Comparison of ENCODE assay signal across 20 cellular contexts in the genomic region with DNA sequence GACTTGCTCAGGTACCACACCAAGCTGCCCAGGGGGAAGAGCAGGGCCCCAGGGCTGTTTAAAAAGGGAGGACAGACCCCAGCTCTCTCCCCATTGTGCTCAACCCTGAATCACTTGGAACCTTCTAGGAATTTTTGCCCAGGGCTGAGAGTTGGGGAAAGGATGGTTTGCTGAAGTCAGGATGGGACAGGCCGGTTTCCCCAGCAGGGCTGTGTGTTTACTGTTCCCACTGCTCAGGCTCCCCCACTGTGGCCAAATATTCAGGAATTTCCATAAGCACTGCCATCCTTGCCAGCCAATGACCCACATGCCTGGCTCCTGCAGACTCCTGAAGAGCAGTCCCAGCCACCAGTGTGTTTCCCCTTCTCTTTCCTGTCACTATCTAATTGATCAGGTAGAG.
DNase-seq lines count a peak whose midpoint lies in the region; ATAC-seq and TF ChIP-seq lines count a peak whose summit lies in the region.
"Had no signal": no experiment of that assay in that cellular context is flagged by ENCODE, and none has a peak within 500 bp of the region (broad histone marks: within the 10 kb centered on the region; RNA-seq: fewer than 3 reads in every experiment).

No MANE protein-coding gene starts in this region.

- no peak for DNase-seq in CD4-positive, CD25-positive, alpha-beta regulatory T cell
- no peak for DNase-seq in stimulated activated effector memory CD8-positive, alpha-beta T cell treated with anti-CD3 and anti-CD28 coated beads, Interleukin-12 subunit alpha, Interleukin-12 subunit beta, amount 100 ng/mL, for 72 hours (ENCODE audit: low spot score in 2 of 2)
- DNase-seq in posterior vena cava (ENCODE audit: low spot score) = no peak
- DNase-seq: activated CD4-positive, CD25-positive, alpha-beta regulatory T cell treated with anti-CD3 and anti-CD28 coated beads, Interleukin-2, amount 50 U/mL, for 72 hours; cerebellar nuclear complex; effector CD8-positive, alpha-beta T cell; erythroblast; Karpas-422; NCI-H1694 treated with DMSO at 0.1 percent for 48 hours; NCI-H748 treated with DMSO at 0.1 percent for 48 hours; SHP77 treated with DMSO at 0.1 percent for 48 hours had no signal

- H3K9me3 ChIP-seq in BLaER1 (peaks cover 6% of the 10 kb centered on the region), neutrophil (no peaks in the 10 kb centered on the region)
- H3K9me3 ChIP-seq in CD4-positive, CD25-positive, alpha-beta regulatory T cell (ENCODE audit: control insufficient read depth in 2 of 2, low read length in 2 of 2) = no peaks in the 10 kb centered on the region
- H3K9me3 ChIP-seq: tibial nerve had no signal

- ATAC-seq in CD4-positive, CD25-positive, alpha-beta regulatory T cell (ENCODE audit: low read depth in 2 of 2) = no peak
- no peak for ATAC-seq in stimulated activated effector memory CD8-positive, alpha-beta T cell treated with anti-CD3 and anti-CD28 coated beads, Interleukin-12 subunit alpha, Interleukin-12 subunit beta, amount 100 ng/mL, for 72 hours
- no peak for ATAC-seq in HG03460 (IDR thresholded peaks at IDR 0.05; ENCODE audit: unreplicated experiment)
- no peak for ATAC-seq in GM19397 (IDR thresholded peaks at IDR 0.05; ENCODE audit: unreplicated experiment)

- peaks cover 0 to 77% (median 14%) of the 10 kb centered on the region in 4 donors for H3K4me1 Mint-ChIP-seq in CD4-positive, CD25-positive, alpha-beta regulatory T cell
- H3K4me1 Mint-ChIP-seq in dendritic cell treated with granulocyte-macrophage colony-stimulating factor and Interleukin-4, amounts not matched to agents 40 ng/mL and 50 ng/mL, for 4 days (ENCODE audit: low read depth) = peaks cover 53% of the 10 kb centered on the region
- H3K4me1 Mint-ChIP-seq in stimulated activated effector memory CD8-positive, alpha-beta T cell treated with anti-CD3 and anti-CD28 coated beads, Interleukin-12 subunit alpha, Interleukin-12 subunit beta, amount 100 ng/mL, for 72 hours = peaks cover 5% of the 10 kb centered on the region

- peak overlapping the region in 2 of 3 donors; percentile 88 for H3K27ac Mint-ChIP-seq in CD4-positive, CD25-positive, alpha-beta regulatory T cell
- peak overlapping the region; percentile 73 for H3K27ac Mint-ChIP-seq in dendritic cell treated with granulocyte-macrophage colony-stimulating factor and Interleukin-4, amounts not matched to agents 40 ng/mL and 50 ng/mL, for 4 days
- no peak overlapping the region for H3K27ac Mint-ChIP-seq in stimulated activated effector memory CD8-positive, alpha-beta T cell treated with anti-CD3 and anti-CD28 coated beads, Interleukin-12 subunit alpha, Interleukin-12 subunit beta, amount 100 ng/mL, for 72 hours
- H3K27ac Mint-ChIP-seq: activated T-helper 1 cell treated with anti-CD3 and anti-CD28 coated beads, Interleukin-12 subunit alpha, Interleukin-12 subunit beta, Interleukin-2, Interleukin-4 antibody, amounts not matched to agents 30 ng/mL and 10 ng/mL and 1 ng/mL, durations not matched to agents 14 hours and 24 hours and 36 hours had no signal

- intact Hi-C loops in dendritic cell treated with granulocyte-macrophage colony-stimulating factor and Interleukin-4, amounts not matched to agents 40 ng/mL and 50 ng/mL, for 4 days (cut with micrococcal nuclease) = no loop called here
- intact Hi-C loops in posterior vena cava (cut with DNase I) = loop anchor here in 1 of 2 donors (5.0 kb wide), 1 partner anchor 608 kb away; no protein-coding TSS in a partner anchor

- peaks cover 28% of the 10 kb centered on the region for H3K36me3 ChIP-seq in BLaER1
- H3K36me3 ChIP-seq in CD4-positive, CD25-positive, alpha-beta regulatory T cell (ENCODE audit: control insufficient read depth, insufficient read depth, low read length) = no peaks in the 10 kb centered on the region
- H3K36me3 ChIP-seq in neutrophil = peaks cover 63% of the 10 kb centered on the region
- H3K36me3 ChIP-seq: tibial nerve had no signal

- H3K27ac ChIP-seq in BLaER1 (0 out of 2 replicates have a peak overlapping the region, but pooled peaks have one; percentile 11), neutrophil (peak overlapping the region; percentile 100)
- no peak overlapping the region for H3K27ac ChIP-seq in CD4-positive, CD25-positive, alpha-beta regulatory T cell (ENCODE audit: insufficient read depth, low read length, poor library complexity, severe bottlenecking)
- H3K27ac ChIP-seq: parathyroid adenoma had no signal

- no peak for TF ChIP-seq CTCF in neutrophil (IDR thresholded peaks at IDR 0.05)

- peaks cover 0 to under 1% (median 0%) of the 10 kb centered on the region in 7 donors for H3K9me3 Mint-ChIP-seq in CD4-positive, CD25-positive, alpha-beta regulatory T cell
- H3K9me3 Mint-ChIP-seq in dendritic cell treated with granulocyte-macrophage colony-stimulating factor and Interleukin-4, amounts not matched to agents 40 ng/mL and 50 ng/mL, for 4 days = no peaks in the 10 kb centered on the region
- H3K9me3 Mint-ChIP-seq in stimulated activated effector memory CD8-positive, alpha-beta T cell treated with anti-CD3 and anti-CD28 coated beads, Interleukin-12 subunit alpha, Interleukin-12 subunit beta, amount 100 ng/mL, for 72 hours = no peaks in the 10 kb centered on the region

- no peaks in the 10 kb centered on the region for H3K36me3 Mint-ChIP-seq in CD4-positive, CD25-positive, alpha-beta regulatory T cell
- peaks cover 66% of the 10 kb centered on the region for H3K36me3 Mint-ChIP-seq in dendritic cell treated with granulocyte-macrophage colony-stimulating factor and Interleukin-4, amounts not matched to agents 40 ng/mL and 50 ng/mL, for 4 days (ENCODE audit: low read depth)
- peaks cover 5% of the 10 kb centered on the region for H3K36me3 Mint-ChIP-seq in stimulated activated effector memory CD8-positive, alpha-beta T cell treated with anti-CD3 and anti-CD28 coated beads, Interleukin-12 subunit alpha, Interleukin-12 subunit beta, amount 100 ng/mL, for 72 hours

- H3K4me3 ChIP-seq in BLaER1 (no peak overlapping the region), neutrophil (ENCODE audit: low read depth in 1 of 2, low read length in 1 of 2) (no peak overlapping the region)
- H3K4me3 ChIP-seq in CD4-positive, CD25-positive, alpha-beta regulatory T cell (ENCODE audit: low read depth, low read length) = no peak overlapping the region

- no peak overlapping the region for H3K9ac ChIP-seq in BLaER1
- H3K9ac ChIP-seq: parathyroid adenoma had no signal

- peaks cover 4% of the 10 kb centered on the region for H3K27me3 Mint-ChIP-seq in CD4-positive, CD25-positive, alpha-beta regulatory T cell
- no peaks in the 10 kb centered on the region for H3K27me3 Mint-ChIP-seq in dendritic cell treated with granulocyte-macrophage colony-stimulating factor and Interleukin-4, amounts not matched to agents 40 ng/mL and 50 ng/mL, for 4 days
- H3K27me3 Mint-ChIP-seq: activated naive CD8-positive, alpha-beta T cell treated with anti-CD3 and anti-CD28 coated beads for 36 hours had no signal

- H3K4me3 Mint-ChIP-seq in CD4-positive, CD25-positive, alpha-beta regulatory T cell = peak overlapping the region in 2 of 4 donors; percentile 29 to 78
- no peak overlapping the region for H3K4me3 Mint-ChIP-seq in dendritic cell treated with granulocyte-macrophage colony-stimulating factor and Interleukin-4, amounts not matched to agents 40 ng/mL and 50 ng/mL, for 4 days
- H3K4me3 Mint-ChIP-seq in stimulated activated effector memory CD8-positive, alpha-beta T cell treated with anti-CD3 and anti-CD28 coated beads, Interleukin-12 subunit alpha, Interleukin-12 subunit beta, amount 100 ng/mL, for 72 hours = no peak overlapping the region

- H3K4me1 ChIP-seq in BLaER1 (peaks cover 61% of the 10 kb centered on the region), neutrophil (ENCODE audit: control insufficient read depth in 1 of 2, insufficient read depth in 1 of 2, low read depth in 1 of 2, low read length in 1 of 2) (peaks cover 79 to 80% of the 10 kb centered on the region in 2 experiments)
- peaks cover 32% of the 10 kb centered on the region for H3K4me1 ChIP-seq in CD4-positive, CD25-positive, alpha-beta regulatory T cell (ENCODE audit: control insufficient read depth, insufficient read depth, low read length, poor library complexity, severe bottlenecking)
- H3K4me1 ChIP-seq: parathyroid adenoma had no signal

- no peaks in the 10 kb centered on the region for H4K20me1 ChIP-seq in BLaER1

- H3K27me3 ChIP-seq in BLaER1 (no peaks in the 10 kb centered on the region), neutrophil (no peaks in the 10 kb centered on the region)
- H3K27me3 ChIP-seq in CD4-positive, CD25-positive, alpha-beta regulatory T cell (ENCODE audit: control insufficient read depth, insufficient read depth, low read length) = no peaks in the 10 kb centered on the region
- H3K27me3 ChIP-seq: tibial nerve had no signal

- H3K4me2 ChIP-seq in BLaER1 = peak overlapping the region; percentile 75
